Comparison of ENCODE assay signal across 18 cellular contexts in the genomic region with DNA sequence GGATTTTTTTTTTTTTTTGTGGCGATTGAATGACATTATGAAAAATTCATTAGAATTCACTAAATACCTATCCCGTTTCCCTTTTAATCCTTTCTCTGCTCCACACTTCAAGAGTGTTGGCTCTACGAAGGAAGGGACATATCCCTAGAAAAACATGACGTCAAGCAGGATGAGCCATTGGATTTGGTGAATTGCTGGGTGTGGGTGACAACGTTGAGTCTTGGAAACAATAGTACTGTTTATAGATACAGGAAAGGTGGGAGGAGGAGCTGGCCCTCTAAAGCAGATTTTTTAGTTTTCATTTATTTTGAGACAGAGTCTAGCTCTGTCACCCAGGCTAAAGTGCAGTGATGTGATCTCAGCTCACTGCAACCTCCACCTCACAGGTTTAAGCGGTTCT.
DNase-seq lines count a peak whose midpoint lies in the region; ATAC-seq lines count a peak whose summit lies in the region.
"Had no signal": no experiment of that assay in that cellular context is flagged by ENCODE, and none has a peak within 500 bp of the region (broad histone marks: within the 10 kb centered on the region; RNA-seq: fewer than 3 reads in every experiment).

No MANE protein-coding gene starts in this region.

- H3K4me3 Mint-ChIP-seq in effector memory CD8-positive, alpha-beta T cell, result no peak overlapping the region
- H3K4me3 Mint-ChIP-seq: CD14-positive monocyte; CD4-positive, alpha-beta memory T cell; CD4-positive, CD25-positive, alpha-beta regulatory T cell; CD8-positive, alpha-beta memory T cell had no signal

- no peaks in the 10 kb centered on the region for H3K4me1 Mint-ChIP-seq in effector memory CD8-positive, alpha-beta T cell (ENCODE audit: low read depth in 2 of 2)

- no peaks in the 10 kb centered on the region for H3K9me3 Mint-ChIP-seq in effector memory CD8-positive, alpha-beta T cell
- H3K9me3 Mint-ChIP-seq: CD4-positive, alpha-beta memory T cell had no signal

- ATAC-seq in effector memory CD8-positive, alpha-beta T cell (replicated peaks), result no peak

- no peaks in the 10 kb centered on the region for H3K36me3 Mint-ChIP-seq in effector memory CD8-positive, alpha-beta T cell (ENCODE audit: insufficient read depth)
- H3K36me3 Mint-ChIP-seq: CD14-positive monocyte; CD4-positive, alpha-beta memory T cell; CD4-positive, CD25-positive, alpha-beta regulatory T cell; CD8-positive, alpha-beta memory T cell had no signal

- H3K27ac Mint-ChIP-seq in effector memory CD8-positive, alpha-beta T cell, result no peak overlapping the region
- H3K27ac Mint-ChIP-seq: CD14-positive monocyte; CD4-positive, alpha-beta memory T cell; CD4-positive, CD25-positive, alpha-beta regulatory T cell had no signal

- peak; percentile 8 for DNase-seq in M059J (ENCODE audit: low read depth)
- DNase-seq in dermis microvascular lymphatic vessel endothelial cell (ENCODE audit: low read depth in 2 of 2), result peak; percentile 36 to 44
- peak; percentile 50 to 70 for DNase-seq in lung microvascular endothelial cell (ENCODE audit: low read depth in 2 of 2)
- no peak for DNase-seq in activated CD4-positive, alpha-beta T cell treated with anti-CD3 and anti-CD28 coated beads, Interleukin-2, amount 50 U/mL, for 48 hours
- no peak for DNase-seq in NCI-H2029 (lab: John Stamatoyannopoulos, UW)
- DNase-seq in effector memory CD8-positive, alpha-beta T cell, result no peak
- DNase-seq: 8988T; ACHN; BE2C; C1 segment of cervical spinal cord; Caco-2; Calu3; CD4-positive, alpha-beta memory T cell; CD4-positive, CD25-positive, alpha-beta regulatory T cell; CD8-positive, alpha-beta memory T cell; DMS79 treated with DMSO at 0.1 percent for 48 hours; GF-D8 had no signal

- H3K27me3 Mint-ChIP-seq in effector memory CD8-positive, alpha-beta T cell, result peaks cover 17 to 28% of the 10 kb centered on the region in 2 donors

Comparison
In these comparisons a context has a peak if more than half of its experiments do, and no peak if none do; other contexts are left out.
1. DNase-seq: peak in M059J (single experiment), dermis microvascular lymphatic vessel endothelial cell (2 of 2) and lung microvascular endothelial cell (2 of 2); none in activated CD4-positive, alpha-beta T cell treated with anti-CD3 and anti-CD28 coated beads, Interleukin-2, amount 50 U/mL, for 48 hours (0 of 2), NCI-H2029 (single experiment) and effector memory CD8-positive, alpha-beta T cell (0 of 3).